In the genomic region with DNA sequence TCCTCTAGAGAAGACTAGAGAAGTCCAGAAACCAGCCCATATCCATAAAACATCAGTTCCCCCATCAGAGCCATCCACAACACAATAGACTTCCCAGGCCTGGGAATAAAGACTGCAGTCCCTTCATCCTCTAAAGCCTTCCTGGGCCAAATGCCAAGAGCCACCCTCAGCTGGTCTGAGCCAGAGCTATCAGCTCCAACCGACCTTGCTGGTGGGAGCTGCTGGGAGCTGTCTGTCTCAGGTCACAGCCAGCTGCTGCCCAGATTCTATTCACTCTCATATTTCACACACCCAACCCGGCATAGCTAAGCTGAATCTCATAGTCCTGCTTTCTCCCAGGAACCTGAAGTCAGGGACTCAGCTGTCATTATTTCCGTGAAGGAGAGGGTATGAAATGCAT, we compare ENCODE assay signal across 1 cellular context.
TF ChIP-seq lines count a peak whose summit lies in the region.

No MANE protein-coding gene starts in this region.

TF ChIP-seq in K562, 482 proteins besides CTCF, POLR2A, EP300 and RAD21:
- peak; percentile 90 for TF ChIP-seq KLF16 (IDR thresholded peaks at IDR 0.05)
- TF ChIP-seq NFIC (IDR thresholded peaks at IDR 0.05): peak; percentile 83
- TF ChIP-seq TRIM28 (IDR thresholded peaks at IDR 0.05): no peak
- TF ChIP-seq DNMT1 (IDR thresholded peaks at IDR 0.05): no peak
- no peak for TF ChIP-seq ETV5 (CRISPR knock-in tag; IDR thresholded peaks at IDR 0.05; ENCODE audit: low read depth)
- TF ChIP-seq SMARCB1 (IDR thresholded peaks at IDR 0.05; ENCODE audit: insufficient read length, low read depth): no peak
- TF ChIP-seq, protein P1, sequence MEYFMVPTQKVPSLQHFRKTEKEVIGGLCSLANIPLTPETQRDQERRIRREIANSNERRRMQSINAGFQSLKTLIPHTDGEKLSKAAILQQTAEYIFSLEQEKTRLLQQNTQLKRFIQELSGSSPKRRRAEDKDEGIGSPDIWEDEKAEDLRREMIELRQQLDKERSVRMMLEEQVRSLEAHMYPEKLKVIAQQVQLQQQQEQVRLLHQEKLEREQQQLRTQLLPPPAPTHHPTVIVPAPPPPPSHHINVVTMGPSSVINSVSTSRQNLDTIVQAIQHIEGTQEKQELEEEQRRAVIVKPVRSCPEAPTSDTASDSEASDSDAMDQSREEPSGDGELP (CRISPR knock-in tag; IDR thresholded peaks at IDR 0.05; ENCODE audit: borderline replicate concordance): peak; percentile 70
- TF ChIP-seq NFRKB (IDR thresholded peaks at IDR 0.05; ENCODE audit: low read depth): no peak
- TF ChIP-seq, protein P2, sequence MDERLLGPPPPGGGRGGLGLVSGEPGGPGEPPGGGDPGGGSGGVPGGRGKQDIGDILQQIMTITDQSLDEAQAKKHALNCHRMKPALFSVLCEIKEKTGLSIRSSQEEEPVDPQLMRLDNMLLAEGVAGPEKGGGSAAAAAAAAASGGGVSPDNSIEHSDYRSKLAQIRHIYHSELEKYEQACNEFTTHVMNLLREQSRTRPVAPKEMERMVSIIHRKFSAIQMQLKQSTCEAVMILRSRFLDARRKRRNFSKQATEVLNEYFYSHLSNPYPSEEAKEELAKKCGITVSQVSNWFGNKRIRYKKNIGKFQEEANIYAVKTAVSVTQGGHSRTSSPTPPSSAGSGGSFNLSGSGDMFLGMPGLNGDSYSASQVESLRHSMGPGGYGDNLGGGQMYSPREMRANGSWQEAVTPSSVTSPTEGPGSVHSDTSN (CRISPR knock-in tag; IDR thresholded peaks at IDR 0.05; ENCODE audit: low read depth): no peak
- TF ChIP-seq, protein P2 (tag; conservative IDR thresholded peaks at IDR 0.05; ENCODE audit: low read depth): peak; percentile 28; the same call in 1 of the 2 replicates
- TF ChIP-seq CBFA2T2 (conservative IDR thresholded peaks at IDR 0.05): 0 out of 2 replicates have a peak, but pooled peaks have one; percentile 13
- TF ChIP-seq CBFA2T3 (IDR thresholded peaks at IDR 0.05): peak; percentile 40
- TF ChIP-seq, protein P3, sequence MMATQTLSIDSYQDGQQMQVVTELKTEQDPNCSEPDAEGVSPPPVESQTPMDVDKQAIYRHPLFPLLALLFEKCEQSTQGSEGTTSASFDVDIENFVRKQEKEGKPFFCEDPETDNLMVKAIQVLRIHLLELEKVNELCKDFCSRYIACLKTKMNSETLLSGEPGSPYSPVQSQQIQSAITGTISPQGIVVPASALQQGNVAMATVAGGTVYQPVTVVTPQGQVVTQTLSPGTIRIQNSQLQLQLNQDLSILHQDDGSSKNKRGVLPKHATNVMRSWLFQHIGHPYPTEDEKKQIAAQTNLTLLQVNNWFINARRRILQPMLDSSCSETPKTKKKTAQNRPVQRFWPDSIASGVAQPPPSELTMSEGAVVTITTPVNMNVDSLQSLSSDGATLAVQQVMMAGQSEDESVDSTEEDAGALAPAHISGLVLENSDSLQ (IDR thresholded peaks at IDR 0.05): peak; percentile 62
TF ChIP-seq in K562: peak in this region for 7.
